Comparison of ENCODE assay signal across 8 cellular contexts in the genomic region with DNA sequence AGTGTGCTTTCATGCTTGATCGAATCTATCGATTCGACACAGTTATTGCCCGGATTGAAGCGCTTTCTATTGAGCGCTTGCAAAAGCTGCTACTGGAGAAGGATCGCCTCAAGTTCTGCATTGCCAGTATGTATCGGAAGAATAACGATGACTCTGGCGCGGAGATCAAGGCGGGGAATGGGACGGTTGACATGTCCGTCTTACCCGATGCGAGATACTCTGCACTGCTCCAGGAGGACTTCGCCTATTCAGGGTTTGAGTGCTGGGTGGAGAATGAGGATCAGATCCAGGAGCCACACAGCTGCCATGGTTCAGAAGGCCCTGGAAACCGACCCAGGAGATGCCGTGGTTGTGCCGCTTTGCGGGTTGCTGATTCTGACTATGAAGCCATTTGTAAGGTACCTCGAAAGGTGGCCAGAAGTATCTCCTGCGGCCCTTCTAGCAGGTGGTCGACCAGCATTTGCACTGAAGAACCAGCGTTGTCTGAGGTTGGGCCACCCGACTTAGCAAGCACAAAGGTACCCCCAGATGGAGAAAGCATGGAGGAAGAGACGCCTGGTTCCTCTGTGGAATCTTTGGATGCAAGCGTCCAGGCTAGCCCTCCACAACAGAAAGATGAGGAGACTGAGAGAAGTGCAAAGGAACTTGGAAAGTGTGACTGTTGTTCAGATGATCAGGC.
DNase-seq lines count a peak whose midpoint lies in the region; ATAC-seq and TF ChIP-seq lines count a peak whose summit lies in the region.
"Not testable (repeated sequence)": the region's sequence is repeated elsewhere in the genome, so short reads cannot be mapped to it uniquely, and the experiment has no call there.

No MANE protein-coding gene starts in this region.

- not testable (repeated sequence) for H4K91ac ChIP-seq in mesenchymal stem cell (ENCODE audit: low read length)

- WGBS in mesenchymal stem cell, result 25% methylated on average over 17 of the region's 28 CpGs
- WGBS in spleen, 5 donors, result 5 to 17% (median 9%) methylated on average over 14 to 24 of the region's 28 CpGs

- not testable (repeated sequence) for H2BK120ac ChIP-seq in mesenchymal stem cell (ENCODE audit: low read depth, low read length)

- not testable (repeated sequence) for H3K27me3 Mint-ChIP-seq in activated naive CD8-positive, alpha-beta T cell treated with anti-CD3 and anti-CD28 coated beads, Interleukin-2, amount 10 ng/mL, durations not matched to agents 7 days and 5 days

- H3K18ac ChIP-seq in mesenchymal stem cell (ENCODE audit: low read depth in 1 of 2, low read length in 2 of 2), result not testable (repeated sequence)

- H3K4me1 Mint-ChIP-seq in activated naive CD8-positive, alpha-beta T cell treated with anti-CD3 and anti-CD28 coated beads, Interleukin-2, amount 10 ng/mL, durations not matched to agents 7 days and 5 days, result not testable (repeated sequence)

- not testable (repeated sequence) for TF ChIP-seq CTCF in BE2C (IDR thresholded peaks at IDR 0.05; ENCODE audit: low read depth, low read length); fibroblast of villous mesenchyme (IDR thresholded peaks at IDR 0.05; ENCODE audit: insufficient read depth, low read depth, low read length); spleen (IDR thresholded peaks at IDR 0.05 in 8 of 11, conservative IDR thresholded peaks at IDR 0.05 in 3 of 11)

- not testable (repeated sequence) for H2BK12ac ChIP-seq in mesenchymal stem cell (ENCODE audit: low read length in 2 of 2)

- H3K4me1 ChIP-seq in BE2C; mesenchymal stem cell (ENCODE audit: control insufficient read depth, insufficient read depth, low read depth, low read length): not testable (repeated sequence)
- peaks cover 0 to 28% (median 5%) of the 10 kb centered on the region in 6 donors for H3K4me1 ChIP-seq in spleen

- H2AK5ac ChIP-seq in mesenchymal stem cell (ENCODE audit: low read length, severe bottlenecking), result not testable (repeated sequence)

- H2BK5ac ChIP-seq in mesenchymal stem cell (ENCODE audit: low read depth, low read length, poor library complexity, severe bottlenecking), result not testable (repeated sequence)

- not testable (repeated sequence) for H3K23ac ChIP-seq in mesenchymal stem cell (ENCODE audit: low read length in 2 of 2)

- H3K9me3 ChIP-seq in BE2C; SK-N-MC (ENCODE audit: low read depth, low read length); mesenchymal stem cell (ENCODE audit: control insufficient read depth, low read length); spleen: not testable (repeated sequence)

- peak; percentile 3 for ATAC-seq in GM19372 (IDR thresholded peaks at IDR 0.05; ENCODE audit: low read depth, unreplicated experiment)
- ATAC-seq in activated naive CD8-positive, alpha-beta T cell treated with anti-CD3 and anti-CD28 coated beads, Interleukin-2, amount 10 ng/mL, durations not matched to agents 7 days and 5 days (ENCODE audit: low read depth), result peak; percentile 1

- H3K27ac Mint-ChIP-seq in activated naive CD8-positive, alpha-beta T cell treated with anti-CD3 and anti-CD28 coated beads, Interleukin-2, amount 10 ng/mL, durations not matched to agents 7 days and 5 days, result not testable (repeated sequence)

- peak overlapping the region; percentile 84 for H3K4me3 Mint-ChIP-seq in activated naive CD8-positive, alpha-beta T cell treated with anti-CD3 and anti-CD28 coated beads, Interleukin-2, amount 10 ng/mL, durations not matched to agents 7 days and 5 days

- not testable (repeated sequence) for H3K79me1 ChIP-seq in mesenchymal stem cell (replicated peaks; ENCODE audit: low read length, poor library complexity, severe bottlenecking)

- not testable (repeated sequence) for H3K36me3 ChIP-seq in BE2C; SK-N-MC (ENCODE audit: insufficient read depth, low read length); mesenchymal stem cell (ENCODE audit: control insufficient read depth in 1 of 2, insufficient read depth in 2 of 2, low read depth in 1 of 2, low read length in 2 of 2); spleen

- not testable (repeated sequence) for H2AFZ ChIP-seq in mesenchymal stem cell (ENCODE audit: low read depth, low read length)

- TF ChIP-seq POLR2A in spleen (IDR thresholded peaks at IDR 0.05), result not testable (repeated sequence)

- H3K4me3 ChIP-seq in BE2C (ENCODE audit: low read depth, low read length), result peak overlapping the region; percentile 73
- H3K4me3 ChIP-seq in SK-N-MC, result peak overlapping the region; percentile 78
- peak overlapping the region; percentile 69 for H3K4me3 ChIP-seq in fibroblast of villous mesenchyme (ENCODE audit: low read depth, low read length)
- peak overlapping the region; percentile 50 to 84 for H3K4me3 ChIP-seq in mesenchymal stem cell (ENCODE audit: insufficient read depth in 1 of 2, low read depth in 1 of 2, low read length in 2 of 2)
- peak overlapping the region; percentile 42 to 72 (median 54) for H3K4me3 ChIP-seq in spleen

- not testable (repeated sequence) for H3K36me3 Mint-ChIP-seq in activated naive CD8-positive, alpha-beta T cell treated with anti-CD3 and anti-CD28 coated beads, Interleukin-2, amount 10 ng/mL, durations not matched to agents 7 days and 5 days

- not testable (repeated sequence) for H2BK15ac ChIP-seq in mesenchymal stem cell (ENCODE audit: low read depth, poor library complexity, severe bottlenecking)

- not testable (repeated sequence) for H3K27ac ChIP-seq in SK-N-MC; mesenchymal stem cell (ENCODE audit: low read length, poor library complexity, severe bottlenecking)
- peak overlapping the region in 4 of 8 donors; percentile 40 to 83 (median 77) for H3K27ac ChIP-seq in spleen

- H4K8ac ChIP-seq in mesenchymal stem cell (ENCODE audit: low read length), result not testable (repeated sequence)

- not testable (repeated sequence) for H3K9me3 Mint-ChIP-seq in activated naive CD8-positive, alpha-beta T cell treated with anti-CD3 and anti-CD28 coated beads, Interleukin-2, amount 10 ng/mL, durations not matched to agents 7 days and 5 days

- intact Hi-C loops in spleen (cut with DNase I; ENCODE audit: low total_unique reads), result not testable (repeated sequence)

- H3K4me2 ChIP-seq in mesenchymal stem cell (ENCODE audit: low read length, poor library complexity, severe bottlenecking), result peak overlapping the region; percentile 81

- not testable (repeated sequence) for H3K9ac ChIP-seq in SK-N-MC (ENCODE audit: insufficient read length)
- H3K9ac ChIP-seq in mesenchymal stem cell (ENCODE audit: low read length), result peak overlapping the region; percentile 86

- not testable (repeated sequence) for H3K14ac ChIP-seq in mesenchymal stem cell (ENCODE audit: low read length in 2 of 2)

- POLR2A ChIA-PET in activated naive CD8-positive, alpha-beta T cell treated with anti-CD3 and anti-CD28 coated beads, Interleukin-2, amount 10 ng/mL, durations not matched to agents 7 days and 5 days (lab: Charles Lee), result not testable (repeated sequence)

- not testable (repeated sequence) for H3K27me3 ChIP-seq in BE2C; mesenchymal stem cell (ENCODE audit: control insufficient read depth in 1 of 2, insufficient read depth in 1 of 2, low read length in 2 of 2); spleen (replicated peaks in 1 of 7)

- DNase-seq in BE2C, result peak; percentile 15
- peak; percentile 0 for DNase-seq in HuH-7 (ENCODE audit: low spot score)
- not testable (repeated sequence) for DNase-seq in SK-N-MC (ENCODE audit: low read depth, low spot score)
- peak; percentile 47 for DNase-seq in activated naive CD8-positive, alpha-beta T cell treated with anti-CD3 and anti-CD28 coated beads, Interleukin-2, amount 10 ng/mL, durations not matched to agents 7 days and 5 days
- peak; percentile 30 for DNase-seq in fibroblast of villous mesenchyme (ENCODE audit: low read depth)
- DNase-seq in mesenchymal stem cell, result peak; percentile 58
- peak; percentile 74 for DNase-seq in spleen

- H3K4ac ChIP-seq in mesenchymal stem cell (ENCODE audit: low read depth in 1 of 2, low read length in 2 of 2), result not testable (repeated sequence)
